ENCODE assay signal across 1 cellular context in genomic region chr6:33297406-33297955, GRCh38.
A peak's percentile ranks its signal among the peaks of the same experiment; 100 is the strongest.
TF ChIP-seq lines count a peak whose summit lies in the region.

No MANE protein-coding gene starts in this region.

TF ChIP-seq in endothelial cell of umbilical vein, 7 proteins besides CTCF, POLR2A, EP300 and RAD21:
- TF ChIP-seq MYC (IDR thresholded peaks at IDR 0.05; ENCODE audit: low read depth, low read length) (no peak), POLR2AphosphoS5 (IDR thresholded peaks at IDR 0.05; ENCODE audit: insufficient read depth, low read depth, low read length) (no peak), JUN (IDR thresholded peaks at IDR 0.05; ENCODE audit: borderline replicate concordance, insufficient read depth, insufficient read length, low read depth) (no peak), EZH2 (IDR thresholded peaks at IDR 0.05; ENCODE audit: borderline replicate concordance, low read depth, low read length, severe bottlenecking) (no peak), FOS (IDR thresholded peaks at IDR 0.05; ENCODE audit: borderline replicate concordance, insufficient read depth, low read length) (no peak), GATA2 (IDR thresholded peaks at IDR 0.05; ENCODE audit: insufficient read depth, insufficient read length, low read depth, low read length) (no peak)
- TF ChIP-seq, protein P1, sequence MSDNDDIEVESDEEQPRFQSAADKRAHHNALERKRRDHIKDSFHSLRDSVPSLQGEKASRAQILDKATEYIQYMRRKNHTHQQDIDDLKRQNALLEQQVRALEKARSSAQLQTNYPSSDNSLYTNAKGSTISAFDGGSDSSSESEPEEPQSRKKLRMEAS (IDR thresholded peaks at IDR 0.05; ENCODE audit: insufficient read depth, insufficient read length) = peak; percentile 20
TF ChIP-seq in endothelial cell of umbilical vein: peak in this region for 1.
